Comparison of ENCODE assay signal across 1 cellular context in genomic region chr6:10722570-10722819, GRCh38.
TF ChIP-seq lines count a peak whose summit lies in the region.

No MANE protein-coding gene starts in this region.

TF ChIP-seq in K562, 482 proteins besides CTCF, POLR2A, EP300 and RAD21 (continued from another document and continues in another):
- TF ChIP-seq, protein P1, sequence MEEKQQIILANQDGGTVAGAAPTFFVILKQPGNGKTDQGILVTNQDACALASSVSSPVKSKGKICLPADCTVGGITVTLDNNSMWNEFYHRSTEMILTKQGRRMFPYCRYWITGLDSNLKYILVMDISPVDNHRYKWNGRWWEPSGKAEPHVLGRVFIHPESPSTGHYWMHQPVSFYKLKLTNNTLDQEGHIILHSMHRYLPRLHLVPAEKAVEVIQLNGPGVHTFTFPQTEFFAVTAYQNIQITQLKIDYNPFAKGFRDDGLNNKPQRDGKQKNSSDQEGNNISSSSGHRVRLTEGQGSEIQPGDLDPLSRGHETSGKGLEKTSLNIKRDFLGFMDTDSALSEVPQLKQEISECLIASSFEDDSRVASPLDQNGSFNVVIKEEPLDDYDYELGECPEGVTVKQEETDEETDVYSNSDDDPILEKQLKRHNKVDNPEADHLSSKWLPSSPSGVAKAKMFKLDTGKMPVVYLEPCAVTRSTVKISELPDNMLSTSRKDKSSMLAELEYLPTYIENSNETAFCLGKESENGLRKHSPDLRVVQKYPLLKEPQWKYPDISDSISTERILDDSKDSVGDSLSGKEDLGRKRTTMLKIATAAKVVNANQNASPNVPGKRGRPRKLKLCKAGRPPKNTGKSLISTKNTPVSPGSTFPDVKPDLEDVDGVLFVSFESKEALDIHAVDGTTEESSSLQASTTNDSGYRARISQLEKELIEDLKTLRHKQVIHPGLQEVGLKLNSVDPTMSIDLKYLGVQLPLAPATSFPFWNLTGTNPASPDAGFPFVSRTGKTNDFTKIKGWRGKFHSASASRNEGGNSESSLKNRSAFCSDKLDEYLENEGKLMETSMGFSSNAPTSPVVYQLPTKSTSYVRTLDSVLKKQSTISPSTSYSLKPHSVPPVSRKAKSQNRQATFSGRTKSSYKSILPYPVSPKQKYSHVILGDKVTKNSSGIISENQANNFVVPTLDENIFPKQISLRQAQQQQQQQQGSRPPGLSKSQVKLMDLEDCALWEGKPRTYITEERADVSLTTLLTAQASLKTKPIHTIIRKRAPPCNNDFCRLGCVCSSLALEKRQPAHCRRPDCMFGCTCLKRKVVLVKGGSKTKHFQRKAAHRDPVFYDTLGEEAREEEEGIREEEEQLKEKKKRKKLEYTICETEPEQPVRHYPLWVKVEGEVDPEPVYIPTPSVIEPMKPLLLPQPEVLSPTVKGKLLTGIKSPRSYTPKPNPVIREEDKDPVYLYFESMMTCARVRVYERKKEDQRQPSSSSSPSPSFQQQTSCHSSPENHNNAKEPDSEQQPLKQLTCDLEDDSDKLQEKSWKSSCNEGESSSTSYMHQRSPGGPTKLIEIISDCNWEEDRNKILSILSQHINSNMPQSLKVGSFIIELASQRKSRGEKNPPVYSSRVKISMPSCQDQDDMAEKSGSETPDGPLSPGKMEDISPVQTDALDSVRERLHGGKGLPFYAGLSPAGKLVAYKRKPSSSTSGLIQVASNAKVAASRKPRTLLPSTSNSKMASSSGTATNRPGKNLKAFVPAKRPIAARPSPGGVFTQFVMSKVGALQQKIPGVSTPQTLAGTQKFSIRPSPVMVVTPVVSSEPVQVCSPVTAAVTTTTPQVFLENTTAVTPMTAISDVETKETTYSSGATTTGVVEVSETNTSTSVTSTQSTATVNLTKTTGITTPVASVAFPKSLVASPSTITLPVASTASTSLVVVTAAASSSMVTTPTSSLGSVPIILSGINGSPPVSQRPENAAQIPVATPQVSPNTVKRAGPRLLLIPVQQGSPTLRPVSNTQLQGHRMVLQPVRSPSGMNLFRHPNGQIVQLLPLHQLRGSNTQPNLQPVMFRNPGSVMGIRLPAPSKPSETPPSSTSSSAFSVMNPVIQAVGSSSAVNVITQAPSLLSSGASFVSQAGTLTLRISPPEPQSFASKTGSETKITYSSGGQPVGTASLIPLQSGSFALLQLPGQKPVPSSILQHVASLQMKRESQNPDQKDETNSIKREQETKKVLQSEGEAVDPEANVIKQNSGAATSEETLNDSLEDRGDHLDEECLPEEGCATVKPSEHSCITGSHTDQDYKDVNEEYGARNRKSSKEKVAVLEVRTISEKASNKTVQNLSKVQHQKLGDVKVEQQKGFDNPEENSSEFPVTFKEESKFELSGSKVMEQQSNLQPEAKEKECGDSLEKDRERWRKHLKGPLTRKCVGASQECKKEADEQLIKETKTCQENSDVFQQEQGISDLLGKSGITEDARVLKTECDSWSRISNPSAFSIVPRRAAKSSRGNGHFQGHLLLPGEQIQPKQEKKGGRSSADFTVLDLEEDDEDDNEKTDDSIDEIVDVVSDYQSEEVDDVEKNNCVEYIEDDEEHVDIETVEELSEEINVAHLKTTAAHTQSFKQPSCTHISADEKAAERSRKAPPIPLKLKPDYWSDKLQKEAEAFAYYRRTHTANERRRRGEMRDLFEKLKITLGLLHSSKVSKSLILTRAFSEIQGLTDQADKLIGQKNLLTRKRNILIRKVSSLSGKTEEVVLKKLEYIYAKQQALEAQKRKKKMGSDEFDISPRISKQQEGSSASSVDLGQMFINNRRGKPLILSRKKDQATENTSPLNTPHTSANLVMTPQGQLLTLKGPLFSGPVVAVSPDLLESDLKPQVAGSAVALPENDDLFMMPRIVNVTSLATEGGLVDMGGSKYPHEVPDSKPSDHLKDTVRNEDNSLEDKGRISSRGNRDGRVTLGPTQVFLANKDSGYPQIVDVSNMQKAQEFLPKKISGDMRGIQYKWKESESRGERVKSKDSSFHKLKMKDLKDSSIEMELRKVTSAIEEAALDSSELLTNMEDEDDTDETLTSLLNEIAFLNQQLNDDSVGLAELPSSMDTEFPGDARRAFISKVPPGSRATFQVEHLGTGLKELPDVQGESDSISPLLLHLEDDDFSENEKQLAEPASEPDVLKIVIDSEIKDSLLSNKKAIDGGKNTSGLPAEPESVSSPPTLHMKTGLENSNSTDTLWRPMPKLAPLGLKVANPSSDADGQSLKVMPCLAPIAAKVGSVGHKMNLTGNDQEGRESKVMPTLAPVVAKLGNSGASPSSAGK (IDR thresholded peaks at IDR 0.05): peak; percentile 94
- TF ChIP-seq ZNF589 (CRISPR knock-in tag; IDR thresholded peaks at IDR 0.05; ENCODE audit: low read depth): 0 out of 2 replicates have a peak, but pooled peaks have one; percentile 30
- no peak for TF ChIP-seq CTCFL (IDR thresholded peaks at IDR 0.05; ENCODE audit: borderline replicate concordance, insufficient read depth, low read depth, low read length, poor library complexity, severe bottlenecking)
- peak; percentile 91 for TF ChIP-seq ZBTB9 (CRISPR knock-in tag; IDR thresholded peaks at IDR 0.05)
- TF ChIP-seq MTA2 (IDR thresholded peaks at IDR 0.05; ENCODE audit: low read depth): no peak
- no peak for TF ChIP-seq TRIM28 (IDR thresholded peaks at IDR 0.05)
- no peak for TF ChIP-seq CUX1 (CRISPR knock-in tag; IDR thresholded peaks at IDR 0.05)
- TF ChIP-seq ZNF699 (CRISPR knock-in tag; IDR thresholded peaks at IDR 0.05; ENCODE audit: insufficient replicate concordance): no peak
- TF ChIP-seq ZNF76 (CRISPR knock-in tag; IDR thresholded peaks at IDR 0.05; ENCODE audit: borderline replicate concordance): 0 out of 2 replicates have a peak, but pooled peaks have one; percentile 37
- TF ChIP-seq, protein P2, sequence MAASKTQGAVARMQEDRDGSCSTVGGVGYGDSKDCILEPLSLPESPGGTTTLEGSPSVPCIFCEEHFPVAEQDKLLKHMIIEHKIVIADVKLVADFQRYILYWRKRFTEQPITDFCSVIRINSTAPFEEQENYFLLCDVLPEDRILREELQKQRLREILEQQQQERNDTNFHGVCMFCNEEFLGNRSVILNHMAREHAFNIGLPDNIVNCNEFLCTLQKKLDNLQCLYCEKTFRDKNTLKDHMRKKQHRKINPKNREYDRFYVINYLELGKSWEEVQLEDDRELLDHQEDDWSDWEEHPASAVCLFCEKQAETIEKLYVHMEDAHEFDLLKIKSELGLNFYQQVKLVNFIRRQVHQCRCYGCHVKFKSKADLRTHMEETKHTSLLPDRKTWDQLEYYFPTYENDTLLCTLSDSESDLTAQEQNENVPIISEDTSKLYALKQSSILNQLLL (CRISPR knock-in tag; IDR thresholded peaks at IDR 0.05; ENCODE audit: borderline replicate concordance): no peak
- TF ChIP-seq ETV6 (IDR thresholded peaks at IDR 0.05; ENCODE audit: borderline replicate concordance in 1 of 2, low read depth in 2 of 2, low read length in 1 of 2): no peak
- no peak for TF ChIP-seq ETV6 (CRISPR knock-in tag; IDR thresholded peaks at IDR 0.05; ENCODE audit: borderline replicate concordance)
- no peak for TF ChIP-seq RUNX1 (IDR thresholded peaks at IDR 0.05; ENCODE audit: low read depth)
- TF ChIP-seq, protein P3, sequence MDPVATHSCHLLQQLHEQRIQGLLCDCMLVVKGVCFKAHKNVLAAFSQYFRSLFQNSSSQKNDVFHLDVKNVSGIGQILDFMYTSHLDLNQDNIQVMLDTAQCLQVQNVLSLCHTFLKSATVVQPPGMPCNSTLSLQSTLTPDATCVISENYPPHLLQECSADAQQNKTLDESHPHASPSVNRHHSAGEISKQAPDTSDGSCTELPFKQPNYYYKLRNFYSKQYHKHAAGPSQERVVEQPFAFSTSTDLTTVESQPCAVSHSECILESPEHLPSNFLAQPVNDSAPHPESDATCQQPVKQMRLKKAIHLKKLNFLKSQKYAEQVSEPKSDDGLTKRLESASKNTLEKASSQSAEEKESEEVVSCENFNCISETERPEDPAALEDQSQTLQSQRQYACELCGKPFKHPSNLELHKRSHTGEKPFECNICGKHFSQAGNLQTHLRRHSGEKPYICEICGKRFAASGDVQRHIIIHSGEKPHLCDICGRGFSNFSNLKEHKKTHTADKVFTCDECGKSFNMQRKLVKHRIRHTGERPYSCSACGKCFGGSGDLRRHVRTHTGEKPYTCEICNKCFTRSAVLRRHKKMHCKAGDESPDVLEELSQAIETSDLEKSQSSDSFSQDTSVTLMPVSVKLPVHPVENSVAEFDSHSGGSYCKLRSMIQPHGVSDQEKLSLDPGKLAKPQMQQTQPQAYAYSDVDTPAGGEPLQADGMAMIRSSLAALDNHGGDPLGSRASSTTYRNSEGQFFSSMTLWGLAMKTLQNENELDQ (CRISPR knock-in tag; IDR thresholded peaks at IDR 0.05; ENCODE audit: borderline replicate concordance): no peak
- 0 out of 2 replicates have a peak, but pooled peaks have one; percentile 6 for TF ChIP-seq STAT5A (IDR thresholded peaks at IDR 0.05; ENCODE audit: borderline replicate concordance, low read length)
- TF ChIP-seq, protein P4, sequence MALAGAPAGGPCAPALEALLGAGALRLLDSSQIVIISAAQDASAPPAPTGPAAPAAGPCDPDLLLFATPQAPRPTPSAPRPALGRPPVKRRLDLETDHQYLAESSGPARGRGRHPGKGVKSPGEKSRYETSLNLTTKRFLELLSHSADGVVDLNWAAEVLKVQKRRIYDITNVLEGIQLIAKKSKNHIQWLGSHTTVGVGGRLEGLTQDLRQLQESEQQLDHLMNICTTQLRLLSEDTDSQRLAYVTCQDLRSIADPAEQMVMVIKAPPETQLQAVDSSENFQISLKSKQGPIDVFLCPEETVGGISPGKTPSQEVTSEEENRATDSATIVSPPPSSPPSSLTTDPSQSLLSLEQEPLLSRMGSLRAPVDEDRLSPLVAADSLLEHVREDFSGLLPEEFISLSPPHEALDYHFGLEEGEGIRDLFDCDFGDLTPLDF (CRISPR knock-in tag; IDR thresholded peaks at IDR 0.05): peak; percentile 20; the same call in 1 of the 2 replicates
- TF ChIP-seq NONO (IDR thresholded peaks at IDR 0.05; ENCODE audit: low read depth in 2 of 2, low read length in 1 of 2): no peak
- TF ChIP-seq FOXP1 (CRISPR knock-in tag; IDR thresholded peaks at IDR 0.05): no peak
- no peak for TF ChIP-seq ZNF507 (tag; conservative IDR thresholded peaks at IDR 0.05)
- TF ChIP-seq POLR2AphosphoS2 (IDR thresholded peaks at IDR 0.05; ENCODE audit: low read length): no peak
- TF ChIP-seq IRF9 (tag; IDR thresholded peaks at IDR 0.05): no peak
- TF ChIP-seq, protein P5, sequence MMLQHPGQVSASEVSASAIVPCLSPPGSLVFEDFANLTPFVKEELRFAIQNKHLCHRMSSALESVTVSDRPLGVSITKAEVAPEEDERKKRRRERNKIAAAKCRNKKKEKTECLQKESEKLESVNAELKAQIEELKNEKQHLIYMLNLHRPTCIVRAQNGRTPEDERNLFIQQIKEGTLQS (IDR thresholded peaks at IDR 0.05): peak; percentile 63; the same call in 1 of the 2 replicates
- TF ChIP-seq, protein P5 (CRISPR knock-in tag; conservative IDR thresholded peaks at IDR 0.05): no peak
